Comparison of ENCODE assay signal across 1 cellular context in the genomic region with DNA sequence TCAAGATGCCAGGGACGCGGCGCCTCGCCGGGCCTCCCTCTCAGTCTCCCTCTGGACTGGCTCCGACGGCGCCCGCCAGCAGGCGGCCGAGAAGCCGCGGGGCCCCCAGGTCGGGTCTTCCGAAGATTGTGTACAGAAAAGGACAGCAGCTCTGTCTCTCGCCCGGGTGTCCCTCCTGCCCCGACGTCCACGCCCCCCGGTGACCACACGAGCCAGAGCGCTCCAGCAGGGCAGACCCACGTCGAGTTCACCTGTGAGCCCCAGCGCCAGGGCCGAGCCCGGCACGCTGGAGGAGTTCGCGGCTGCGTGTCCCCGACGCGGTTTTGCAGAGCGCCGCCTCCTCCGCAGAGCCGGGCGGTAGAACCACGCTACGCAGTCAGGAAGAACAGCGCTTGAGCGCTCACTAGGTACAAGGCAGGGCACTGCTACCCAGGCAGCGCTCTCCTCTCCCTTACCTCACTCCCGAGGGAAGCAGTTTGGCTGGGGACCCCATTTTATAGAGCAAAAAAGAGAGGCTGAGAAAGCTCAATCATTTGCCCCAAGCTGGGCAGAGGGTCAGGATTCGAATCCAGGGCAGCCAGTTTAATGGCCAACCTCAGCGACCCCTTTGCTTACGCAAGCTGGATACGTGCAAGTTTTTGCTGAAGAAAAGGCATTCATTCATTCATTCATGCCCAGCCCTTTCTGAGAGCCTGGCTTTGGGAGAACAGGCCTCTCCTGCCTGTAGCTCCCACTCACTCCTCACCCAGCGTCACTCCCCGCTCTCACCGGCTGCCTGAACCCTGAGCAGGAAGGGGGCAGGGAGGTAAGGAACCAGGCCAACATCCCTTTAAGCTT.
TF ChIP-seq lines count a peak whose summit lies in the region.

No MANE protein-coding gene starts in this region.

TF ChIP-seq in K562, 482 proteins besides CTCF, POLR2A, EP300 and RAD21 (continued from another document):
- TF ChIP-seq CREB1 (IDR thresholded peaks at IDR 0.05): no peak
- peak; percentile 27; the same call in 1 of the 2 replicates for TF ChIP-seq CREB1 (CRISPR knock-in tag; IDR thresholded peaks at IDR 0.05)
- TF ChIP-seq, protein P1, sequence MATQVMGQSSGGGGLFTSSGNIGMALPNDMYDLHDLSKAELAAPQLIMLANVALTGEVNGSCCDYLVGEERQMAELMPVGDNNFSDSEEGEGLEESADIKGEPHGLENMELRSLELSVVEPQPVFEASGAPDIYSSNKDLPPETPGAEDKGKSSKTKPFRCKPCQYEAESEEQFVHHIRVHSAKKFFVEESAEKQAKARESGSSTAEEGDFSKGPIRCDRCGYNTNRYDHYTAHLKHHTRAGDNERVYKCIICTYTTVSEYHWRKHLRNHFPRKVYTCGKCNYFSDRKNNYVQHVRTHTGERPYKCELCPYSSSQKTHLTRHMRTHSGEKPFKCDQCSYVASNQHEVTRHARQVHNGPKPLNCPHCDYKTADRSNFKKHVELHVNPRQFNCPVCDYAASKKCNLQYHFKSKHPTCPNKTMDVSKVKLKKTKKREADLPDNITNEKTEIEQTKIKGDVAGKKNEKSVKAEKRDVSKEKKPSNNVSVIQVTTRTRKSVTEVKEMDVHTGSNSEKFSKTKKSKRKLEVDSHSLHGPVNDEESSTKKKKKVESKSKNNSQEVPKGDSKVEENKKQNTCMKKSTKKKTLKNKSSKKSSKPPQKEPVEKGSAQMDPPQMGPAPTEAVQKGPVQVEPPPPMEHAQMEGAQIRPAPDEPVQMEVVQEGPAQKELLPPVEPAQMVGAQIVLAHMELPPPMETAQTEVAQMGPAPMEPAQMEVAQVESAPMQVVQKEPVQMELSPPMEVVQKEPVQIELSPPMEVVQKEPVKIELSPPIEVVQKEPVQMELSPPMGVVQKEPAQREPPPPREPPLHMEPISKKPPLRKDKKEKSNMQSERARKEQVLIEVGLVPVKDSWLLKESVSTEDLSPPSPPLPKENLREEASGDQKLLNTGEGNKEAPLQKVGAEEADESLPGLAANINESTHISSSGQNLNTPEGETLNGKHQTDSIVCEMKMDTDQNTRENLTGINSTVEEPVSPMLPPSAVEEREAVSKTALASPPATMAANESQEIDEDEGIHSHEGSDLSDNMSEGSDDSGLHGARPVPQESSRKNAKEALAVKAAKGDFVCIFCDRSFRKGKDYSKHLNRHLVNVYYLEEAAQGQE (CRISPR knock-in tag; IDR thresholded peaks at IDR 0.05; ENCODE audit: low read depth): no peak
- peak; percentile 87 for TF ChIP-seq NCOA6 (IDR thresholded peaks at IDR 0.05)
- TF ChIP-seq SPI1 (IDR thresholded peaks at IDR 0.05; ENCODE audit: borderline replicate concordance, low read depth, low read length): no peak
- TF ChIP-seq, protein P2, sequence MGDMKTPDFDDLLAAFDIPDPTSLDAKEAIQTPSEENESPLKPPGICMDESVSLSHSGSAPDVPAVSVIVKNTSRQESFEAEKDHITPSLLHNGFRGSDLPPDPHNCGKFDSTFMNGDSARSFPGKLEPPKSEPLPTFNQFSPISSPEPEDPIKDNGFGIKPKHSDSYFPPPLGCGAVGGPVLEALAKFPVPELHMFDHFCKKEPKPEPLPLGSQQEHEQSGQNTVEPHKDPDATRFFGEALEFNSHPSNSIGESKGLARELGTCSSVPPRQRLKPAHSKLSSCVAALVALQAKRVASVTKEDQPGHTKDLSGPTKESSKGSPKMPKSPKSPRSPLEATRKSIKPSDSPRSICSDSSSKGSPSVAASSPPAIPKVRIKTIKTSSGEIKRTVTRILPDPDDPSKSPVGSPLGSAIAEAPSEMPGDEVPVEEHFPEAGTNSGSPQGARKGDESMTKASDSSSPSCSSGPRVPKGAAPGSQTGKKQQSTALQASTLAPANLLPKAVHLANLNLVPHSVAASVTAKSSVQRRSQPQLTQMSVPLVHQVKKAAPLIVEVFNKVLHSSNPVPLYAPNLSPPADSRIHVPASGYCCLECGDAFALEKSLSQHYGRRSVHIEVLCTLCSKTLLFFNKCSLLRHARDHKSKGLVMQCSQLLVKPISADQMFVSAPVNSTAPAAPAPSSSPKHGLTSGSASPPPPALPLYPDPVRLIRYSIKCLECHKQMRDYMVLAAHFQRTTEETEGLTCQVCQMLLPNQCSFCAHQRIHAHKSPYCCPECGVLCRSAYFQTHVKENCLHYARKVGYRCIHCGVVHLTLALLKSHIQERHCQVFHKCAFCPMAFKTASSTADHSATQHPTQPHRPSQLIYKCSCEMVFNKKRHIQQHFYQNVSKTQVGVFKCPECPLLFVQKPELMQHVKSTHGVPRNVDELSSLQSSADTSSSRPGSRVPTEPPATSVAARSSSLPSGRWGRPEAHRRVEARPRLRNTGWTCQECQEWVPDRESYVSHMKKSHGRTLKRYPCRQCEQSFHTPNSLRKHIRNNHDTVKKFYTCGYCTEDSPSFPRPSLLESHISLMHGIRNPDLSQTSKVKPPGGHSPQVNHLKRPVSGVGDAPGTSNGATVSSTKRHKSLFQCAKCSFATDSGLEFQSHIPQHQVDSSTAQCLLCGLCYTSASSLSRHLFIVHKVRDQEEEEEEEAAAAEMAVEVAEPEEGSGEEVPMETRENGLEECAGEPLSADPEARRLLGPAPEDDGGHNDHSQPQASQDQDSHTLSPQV (IDR thresholded peaks at IDR 0.05): peak; percentile 77
- TF ChIP-seq CCNT2 (IDR thresholded peaks at IDR 0.05; ENCODE audit: borderline replicate concordance, extremely low read depth, insufficient read length, low read depth, low read length): peak; percentile 31
- peak; percentile 67 for TF ChIP-seq HMGN3 (IDR thresholded peaks at IDR 0.05; ENCODE audit: borderline replicate concordance, extremely low read depth, insufficient read length, low read depth, low read length)
- TF ChIP-seq, protein P3, sequence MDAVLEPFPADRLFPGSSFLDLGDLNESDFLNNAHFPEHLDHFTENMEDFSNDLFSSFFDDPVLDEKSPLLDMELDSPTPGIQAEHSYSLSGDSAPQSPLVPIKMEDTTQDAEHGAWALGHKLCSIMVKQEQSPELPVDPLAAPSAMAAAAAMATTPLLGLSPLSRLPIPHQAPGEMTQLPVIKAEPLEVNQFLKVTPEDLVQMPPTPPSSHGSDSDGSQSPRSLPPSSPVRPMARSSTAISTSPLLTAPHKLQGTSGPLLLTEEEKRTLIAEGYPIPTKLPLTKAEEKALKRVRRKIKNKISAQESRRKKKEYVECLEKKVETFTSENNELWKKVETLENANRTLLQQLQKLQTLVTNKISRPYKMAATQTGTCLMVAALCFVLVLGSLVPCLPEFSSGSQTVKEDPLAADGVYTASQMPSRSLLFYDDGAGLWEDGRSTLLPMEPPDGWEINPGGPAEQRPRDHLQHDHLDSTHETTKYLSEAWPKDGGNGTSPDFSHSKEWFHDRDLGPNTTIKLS (IDR thresholded peaks at IDR 0.05; ENCODE audit: borderline replicate concordance, low read depth): peak; percentile 57
- no peak for TF ChIP-seq CAMTA2 (CRISPR knock-in tag; conservative IDR thresholded peaks at IDR 0.05)
- TF ChIP-seq RB1 (IDR thresholded peaks at IDR 0.05; ENCODE audit: low read depth): peak; percentile 32; the same call in 1 of the 2 replicates
- no peak for TF ChIP-seq TSC22D4 (tag; IDR thresholded peaks at IDR 0.05)
- TF ChIP-seq, protein P4, sequence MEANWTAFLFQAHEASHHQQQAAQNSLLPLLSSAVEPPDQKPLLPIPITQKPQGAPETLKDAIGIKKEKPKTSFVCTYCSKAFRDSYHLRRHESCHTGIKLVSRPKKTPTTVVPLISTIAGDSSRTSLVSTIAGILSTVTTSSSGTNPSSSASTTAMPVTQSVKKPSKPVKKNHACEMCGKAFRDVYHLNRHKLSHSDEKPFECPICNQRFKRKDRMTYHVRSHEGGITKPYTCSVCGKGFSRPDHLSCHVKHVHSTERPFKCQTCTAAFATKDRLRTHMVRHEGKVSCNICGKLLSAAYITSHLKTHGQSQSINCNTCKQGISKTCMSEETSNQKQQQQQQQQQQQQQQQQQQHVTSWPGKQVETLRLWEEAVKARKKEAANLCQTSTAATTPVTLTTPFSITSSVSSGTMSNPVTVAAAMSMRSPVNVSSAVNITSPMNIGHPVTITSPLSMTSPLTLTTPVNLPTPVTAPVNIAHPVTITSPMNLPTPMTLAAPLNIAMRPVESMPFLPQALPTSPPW (CRISPR knock-in tag; IDR thresholded peaks at IDR 0.05): no peak
- 0 out of 2 replicates have a peak, but pooled peaks have one; percentile 36 for TF ChIP-seq ZSCAN29 (IDR thresholded peaks at IDR 0.05)
- TF ChIP-seq NBN (IDR thresholded peaks at IDR 0.05; ENCODE audit: low read depth): peak; percentile 33; the same call in 1 of the 2 replicates
- TF ChIP-seq PHF20 (IDR thresholded peaks at IDR 0.05; ENCODE audit: partially characterized antibody): no peak
- TF ChIP-seq SUPT5H (IDR thresholded peaks at IDR 0.05): 0 out of 2 replicates have a peak, but pooled peaks have one; percentile 31
- TF ChIP-seq, protein P5, sequence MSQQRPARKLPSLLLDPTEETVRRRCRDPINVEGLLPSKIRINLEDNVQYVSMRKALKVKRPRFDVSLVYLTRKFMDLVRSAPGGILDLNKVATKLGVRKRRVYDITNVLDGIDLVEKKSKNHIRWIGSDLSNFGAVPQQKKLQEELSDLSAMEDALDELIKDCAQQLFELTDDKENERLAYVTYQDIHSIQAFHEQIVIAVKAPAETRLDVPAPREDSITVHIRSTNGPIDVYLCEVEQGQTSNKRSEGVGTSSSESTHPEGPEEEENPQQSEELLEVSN (IDR thresholded peaks at IDR 0.05; ENCODE audit: borderline replicate concordance in 1 of 2, extremely low read depth in 1 of 2, insufficient read depth in 1 of 2, insufficient read length in 1 of 2, low read depth in 1 of 2, low read length in 1 of 2, poor library complexity in 1 of 2, severe bottlenecking in 1 of 2): peak; percentile 64 to 92
- peak in 1 of 2 experiments; percentile 42; a peak in 1 of 4 replicates for TF ChIP-seq MAZ (CRISPR knock-in tag; conservative IDR thresholded peaks at IDR 0.05 in 1 of 2, IDR thresholded peaks at IDR 0.05 in 1 of 2)
- peak; percentile 24; the same call in 1 of the 2 replicates for TF ChIP-seq GABPB1 (CRISPR knock-in tag; IDR thresholded peaks at IDR 0.05)
- TF ChIP-seq, protein P6, sequence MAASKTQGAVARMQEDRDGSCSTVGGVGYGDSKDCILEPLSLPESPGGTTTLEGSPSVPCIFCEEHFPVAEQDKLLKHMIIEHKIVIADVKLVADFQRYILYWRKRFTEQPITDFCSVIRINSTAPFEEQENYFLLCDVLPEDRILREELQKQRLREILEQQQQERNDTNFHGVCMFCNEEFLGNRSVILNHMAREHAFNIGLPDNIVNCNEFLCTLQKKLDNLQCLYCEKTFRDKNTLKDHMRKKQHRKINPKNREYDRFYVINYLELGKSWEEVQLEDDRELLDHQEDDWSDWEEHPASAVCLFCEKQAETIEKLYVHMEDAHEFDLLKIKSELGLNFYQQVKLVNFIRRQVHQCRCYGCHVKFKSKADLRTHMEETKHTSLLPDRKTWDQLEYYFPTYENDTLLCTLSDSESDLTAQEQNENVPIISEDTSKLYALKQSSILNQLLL (CRISPR knock-in tag; IDR thresholded peaks at IDR 0.05; ENCODE audit: borderline replicate concordance): no peak
- peak; percentile 12; the same call in 1 of the 2 replicates for TF ChIP-seq EP400 (IDR thresholded peaks at IDR 0.05)
- TF ChIP-seq SMAD4 (CRISPR knock-in tag; conservative IDR thresholded peaks at IDR 0.05): peak; percentile 63
